8 cellular contexts compared by ENCODE assay signal in the genomic region with DNA sequence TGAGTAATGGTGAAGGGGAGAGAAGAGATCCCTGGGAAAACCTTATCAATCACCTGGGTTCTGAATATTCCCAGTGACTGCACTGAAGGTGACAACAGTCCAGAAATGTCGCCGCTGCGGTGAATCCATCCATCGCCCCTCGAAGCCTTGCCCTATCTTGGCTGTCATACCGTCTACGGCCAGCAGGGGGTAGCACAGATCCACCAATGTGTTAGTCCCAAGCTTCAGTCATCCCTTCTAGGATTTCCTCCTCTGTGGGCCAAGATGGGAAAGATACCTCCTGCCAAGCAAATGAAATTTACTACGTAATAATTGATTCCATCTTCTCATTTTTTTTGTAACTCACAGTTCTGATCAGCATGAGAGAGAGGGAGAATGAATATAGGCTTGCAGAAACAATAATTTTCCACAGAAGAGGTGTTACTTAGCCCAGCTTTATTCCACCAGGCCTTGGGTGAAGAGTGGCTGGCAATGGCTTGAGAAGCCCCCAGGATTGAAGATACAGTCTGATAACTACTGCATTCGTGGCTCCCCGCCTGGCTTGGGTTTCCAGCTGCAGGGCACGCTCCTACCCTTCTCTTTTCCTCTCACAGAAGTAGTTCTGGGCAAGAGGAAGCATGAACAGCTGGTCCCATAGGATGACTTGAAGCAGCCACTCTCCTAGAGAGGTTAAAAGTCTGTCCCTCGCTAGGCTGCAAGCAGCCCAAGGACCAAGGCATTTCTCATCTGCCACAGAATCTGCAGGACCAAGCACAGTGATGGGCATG. TPM values are rescaled to one million over a fixed set of nuclear protein-coding genes. Genes with fewer than 3 reads are reported as not detected.
A peak's percentile ranks its signal among the peaks of the same experiment; 100 is the strongest.
DNase-seq lines count a peak whose midpoint lies in the region; ATAC-seq and TF ChIP-seq lines count a peak whose summit lies in the region.

No MANE protein-coding gene starts in this region.

- no peaks in the 10 kb centered on the region for H3K4me1 ChIP-seq in aorta (ENCODE audit: control insufficient read depth in 1 of 2, insufficient read depth in 2 of 2, low read length in 2 of 2)

- H3K4me3 ChIP-seq in SU-DHL-6 (ENCODE audit: insufficient read depth, low read length, poor library complexity, severe bottlenecking) (no peak overlapping the region), aorta (ENCODE audit: low read length in 2 of 2) (no peak overlapping the region)

- WGBS in aorta, 2 donors: 11 to 12% methylated on average over 12 of the region's 12 CpGs

- H3K4me2 ChIP-seq in SU-DHL-6 (ENCODE audit: low read depth, low read length, poor library complexity, severe bottlenecking): peak overlapping the region; percentile 92

- no peaks in the 10 kb centered on the region for H3K9me3 Mint-ChIP-seq in activated naive CD4-positive, alpha-beta T cell treated with anti-CD3 and anti-CD28 coated beads, Interleukin-2, amount 50 U/mL, for 72 hours

- peak; percentile 85 for TF ChIP-seq CTCF in SU-DHL-6 (IDR thresholded peaks at IDR 0.05; ENCODE audit: insufficient read depth, low read length, poor library complexity, severe bottlenecking)

- peaks cover 30% of the 10 kb centered on the region for H3K79me2 ChIP-seq in SU-DHL-6 (ENCODE audit: insufficient read depth, low read length)

- H3K9me2 ChIP-seq in SU-DHL-6 (replicated peaks; ENCODE audit: insufficient read depth, low read length): no peaks in the 10 kb centered on the region

- H3K9ac ChIP-seq in SU-DHL-6 (ENCODE audit: low read length): no peak overlapping the region

- peak in 1 of 2 donors; percentile 19 for ATAC-seq in activated naive CD4-positive, alpha-beta T cell treated with anti-CD3 and anti-CD28 coated beads, Interleukin-2, amount 50 U/mL, for 72 hours
- peak; percentile 92 for ATAC-seq in aorta (ENCODE audit: low FRiP score)
- no peak for ATAC-seq in GM18909 (IDR thresholded peaks at IDR 0.05; ENCODE audit: poor library complexity, unreplicated experiment)

- intact Hi-C loops in posterior vena cava (cut with DNase I) (loop anchor here in 1 of 2 donors (5.0 kb wide), 2 partner anchors 58 to 168 kb away; no protein-coding TSS in a partner anchor), aorta (cut with DNase I) (loop anchor here (2.0 to 5.0 kb wide), 2 partner anchors 58 to 166 kb away; no protein-coding TSS in a partner anchor)

- H3K36me3 Mint-ChIP-seq in activated naive CD4-positive, alpha-beta T cell treated with anti-CD3 and anti-CD28 coated beads, Interleukin-2, amount 50 U/mL, for 72 hours: peaks cover 52% of the 10 kb centered on the region in 2 donors

- H2AFZ ChIP-seq in SU-DHL-6 (ENCODE audit: low read depth, low read length, severe bottlenecking): no peak overlapping the region

- H3K27ac Mint-ChIP-seq in activated naive CD4-positive, alpha-beta T cell treated with anti-CD3 and anti-CD28 coated beads, Interleukin-2, amount 50 U/mL, for 72 hours: peak overlapping the region; percentile 50 to 79

- DNase-seq in GM04503 (ENCODE audit: low read depth) (peak; percentile 41), NCI-H128 (lab: John Stamatoyannopoulos, UW; ENCODE audit: unreplicated experiment) (peak; percentile 63), glomerular visceral epithelial cell (ENCODE audit: extremely low spot score) (peak; percentile 83), posterior vena cava (ENCODE audit: low spot score) (peak; percentile 95), aorta (peak; percentile 87 to 97)
- peak; percentile 79 to 94 for DNase-seq in activated naive CD4-positive, alpha-beta T cell treated with anti-CD3 and anti-CD28 coated beads, Interleukin-2, amount 50 U/mL, for 72 hours (ENCODE audit: low spot score in 2 of 2)

- H3K27me3 ChIP-seq in SU-DHL-6 (ENCODE audit: low read length) (no peaks in the 10 kb centered on the region), aorta (ENCODE audit: control insufficient read depth in 1 of 2, insufficient read depth in 2 of 2, low read length in 1 of 2) (no peaks in the 10 kb centered on the region)

- peaks cover 36% of the 10 kb centered on the region for H3F3A ChIP-seq in SU-DHL-6 (ENCODE audit: insufficient read depth)

- 0 out of 2 replicates have a peak, but pooled peaks cover 5% of the 10 kb centered on the region for H3K36me3 ChIP-seq in SU-DHL-6 (ENCODE audit: low read length)
- no peaks in the 10 kb centered on the region for H3K36me3 ChIP-seq in aorta (ENCODE audit: control insufficient read depth in 1 of 2, insufficient read depth in 2 of 2, low read length in 1 of 2)

- no peaks in the 10 kb centered on the region for H4K20me1 ChIP-seq in SU-DHL-6 (ENCODE audit: low read depth, low read length)

- no peaks in the 10 kb centered on the region for H3K9me3 ChIP-seq in SU-DHL-6 (ENCODE audit: insufficient read depth, low read length)
- H3K9me3 ChIP-seq in aorta (ENCODE audit: control insufficient read depth, low read length): no peaks in the 10 kb centered on the region

- H3K27ac ChIP-seq in SU-DHL-6 (ENCODE audit: low read depth, low read length): peak overlapping the region; percentile 99
- no peak overlapping the region for H3K27ac ChIP-seq in aorta (ENCODE audit: low read depth in 1 of 2, low read length in 2 of 2)

RNA-seq across cellular contexts. Expression of a gene that starts 2.6 kb away (rescaled TPM):
- total RNA-seq in activated naive CD4-positive, alpha-beta T cell treated with anti-CD3 and anti-CD28 coated beads, Interleukin-2, amount 50 U/mL, for 72 hours: 100 to 1,000 TPM; 221 to 735 TPM
- total RNA-seq in posterior vena cava (10 to 100 TPM; 19.5 to 28.2 TPM), aorta (10 to 100 TPM; 24.0 to 51.7 TPM)
- polyA plus RNA-seq in aorta: 10 to 100 TPM in 1 of 2 donors, 1 to 10 TPM in 1; 2.2 to 11.9 TPM

RNA-seq across cellular contexts. Expression of a gene that starts 42.8 kb away (rescaled TPM):
- total RNA-seq in activated naive CD4-positive, alpha-beta T cell treated with anti-CD3 and anti-CD28 coated beads, Interleukin-2, amount 50 U/mL, for 72 hours: under 1 TPM; 0.37 to 0.50 TPM
- total RNA-seq in posterior vena cava (not detected), aorta (not detected)
- not detected for polyA plus RNA-seq in aorta

RNA-seq across cellular contexts. Expression of a gene that starts 57.4 kb away (rescaled TPM):
- total RNA-seq in activated naive CD4-positive, alpha-beta T cell treated with anti-CD3 and anti-CD28 coated beads, Interleukin-2, amount 50 U/mL, for 72 hours: 1 to 10 TPM; 6.0 to 6.3 TPM
- total RNA-seq in posterior vena cava: 1 to 10 TPM; 1.6 to 3.0 TPM
- total RNA-seq in aorta: 1 to 10 TPM; 2.7 to 6.0 TPM
- 1 to 10 TPM; 4.4 to 10.0 TPM for polyA plus RNA-seq in aorta

Comparison
In these comparisons a context has a peak if more than half of its experiments do, and no peak if none do; other contexts are left out.
1. DNase-seq: peak in every context shown above with its lines; median percentile 95 in posterior vena cava; 92 in aorta; 86 in activated naive CD4-positive, alpha-beta T cell treated with anti-CD3 and anti-CD28 coated beads, Interleukin-2, amount 50 U/mL, for 72 hours; 83 in glomerular visceral epithelial cell; 63 in NCI-H128; 41 in GM04503.
2. RNA of a gene that starts 2.6 kb away (total RNA-seq): 221 to 735 TPM in activated naive CD4-positive, alpha-beta T cell treated with anti-CD3 and anti-CD28 coated beads, Interleukin-2, amount 50 U/mL, for 72 hours; 24.0 to 51.7 TPM in aorta and 19.5 to 28.2 TPM in posterior vena cava; every median in the first group is over 4 times any median in the second.